ENCODE assay signal across 11 cellular contexts in genomic region chr16:84368327-84368996, GRCh38. TPM values are rescaled to one million over a fixed set of nuclear protein-coding genes. Genes with fewer than 3 reads are reported as not detected.
A peak's percentile ranks its signal among the peaks of the same experiment; 100 is the strongest.
DNase-seq lines count a peak whose midpoint lies in the region; ATAC-seq, FAIRE-seq and TF ChIP-seq lines count a peak whose summit lies in the region.
"Had no signal": no experiment of that assay in that cellular context is flagged by ENCODE, and none has a peak within 500 bp of the region (broad histone marks: within the 10 kb centered on the region; RNA-seq: fewer than 3 reads in every experiment).

Gene ATP2C2, plus strand, starts transcription at chr16:84368538. Its CDS starts 78 bp downstream, at chr16:84368616.

- peaks cover 45% of the 10 kb centered on the region for H3K27me3 Mint-ChIP-seq in activated naive CD4-positive, alpha-beta T cell treated with anti-CD3 and anti-CD28 coated beads for 36 hours (ENCODE audit: low read depth)
- peaks cover 71% of the 10 kb centered on the region for H3K27me3 Mint-ChIP-seq in astrocyte (ENCODE audit: low read depth, unreplicated experiment)

- H3K4me2 ChIP-seq in astrocyte (ENCODE audit: low read length) = no peak within 1 kb of the TSS
- H3K4me2 ChIP-seq: BLaER1 had no signal

- intact Hi-C loops in activated naive CD4-positive, alpha-beta T cell treated with anti-CD3 and anti-CD28 coated beads for 36 hours (cut with micrococcal nuclease) = no loop called here
- intact Hi-C loops in left lung (cut with DNase I) = no loop called here
- intact Hi-C loops in psoas muscle (cut with DNase I) = no loop called here

- H3K9me3 ChIP-seq in astrocyte (ENCODE audit: insufficient read depth, low read depth, low read length) = no peaks in the 10 kb centered on the region
- no peaks in the 10 kb centered on the region for H3K9me3 ChIP-seq in left lung
- H3K9me3 ChIP-seq in upper lobe of left lung = no peaks in the 10 kb centered on the region
- H3K9me3 ChIP-seq in psoas muscle = no peaks in the 10 kb centered on the region
- H3K9me3 ChIP-seq: BLaER1, gastroesophageal sphincter had no signal

- no peaks in the 10 kb centered on the region for H3K36me3 ChIP-seq in astrocyte (ENCODE audit: insufficient read depth, low read length)
- no peaks in the 10 kb centered on the region for H3K36me3 ChIP-seq in left lung
- H3K36me3 ChIP-seq in upper lobe of left lung = no peaks in the 10 kb centered on the region
- H3K36me3 ChIP-seq in psoas muscle (ENCODE audit: insufficient read depth in 1 of 2, low read depth in 1 of 2) = no peaks in the 10 kb centered on the region
- H3K36me3 ChIP-seq: BLaER1, gastroesophageal sphincter had no signal

- ATAC-seq in left lung = peak; percentile 96
- peak; percentile 80 to 91 for ATAC-seq in upper lobe of left lung (ENCODE audit: low FRiP score in 2 of 2)
- ATAC-seq in psoas muscle = no peak
- ATAC-seq: gastroesophageal sphincter had no signal

- H3K36me3 Mint-ChIP-seq in activated naive CD4-positive, alpha-beta T cell treated with anti-CD3 and anti-CD28 coated beads for 36 hours (ENCODE audit: low read depth) = no peaks in the 10 kb centered on the region
- peaks cover 2% of the 10 kb centered on the region for H3K36me3 Mint-ChIP-seq in astrocyte (ENCODE audit: low read depth, unreplicated experiment)

- no peak within 1 kb of the TSS for H2AFZ ChIP-seq in astrocyte (ENCODE audit: low read depth, low read length)

- H4K20me1 ChIP-seq in astrocyte (ENCODE audit: insufficient read depth, low read length) = no peaks in the 10 kb centered on the region
- H4K20me1 ChIP-seq: BLaER1 had no signal

- TF ChIP-seq POLR2A in upper lobe of left lung (IDR thresholded peaks at IDR 0.05) = peak in 3 of 4 donors; percentile 31 to 86 (median 34)

- no peak within 1 kb of the TSS for H3K27ac ChIP-seq in astrocyte (ENCODE audit: low read depth, low read length)
- peak within 1 kb of the TSS; percentile 53 to 64 for H3K27ac ChIP-seq in left lung
- peak within 1 kb of the TSS; percentile 32 to 82 (median 76) for H3K27ac ChIP-seq in upper lobe of left lung
- H3K27ac ChIP-seq in psoas muscle = no peak within 1 kb of the TSS
- H3K27ac ChIP-seq: BLaER1, gastroesophageal sphincter had no signal

- in situ Hi-C loops in GM13976 (cut with MboI; ENCODE audit: low sequenced_read_pairs, unreplicated experiment) = no loop called here

- peaks cover 53% of the 10 kb centered on the region for H3K27me3 ChIP-seq in astrocyte (ENCODE audit: insufficient read depth, low read length)
- H3K27me3 ChIP-seq in left lung = peaks cover 20 to 48% of the 10 kb centered on the region in 2 donors
- peaks cover 0 to 6% (median 0%) of the 10 kb centered on the region in 4 donors for H3K27me3 ChIP-seq in upper lobe of left lung
- H3K27me3 ChIP-seq in psoas muscle (ENCODE audit: insufficient read depth in 3 of 3, low read length in 2 of 3) = peaks cover 0 to 60% (median 17%) of the 10 kb centered on the region in 3 donors

- H3K4me1 ChIP-seq in astrocyte (ENCODE audit: insufficient read depth, low read length) (no peaks in the 10 kb centered on the region), left lung (peaks cover 6 to 26% of the 10 kb centered on the region in 2 donors), upper lobe of left lung (peaks cover 0 to 26% (median 20%) of the 10 kb centered on the region in 4 donors), psoas muscle (no peaks in the 10 kb centered on the region)

- no peaks in the 10 kb centered on the region for H3K9me3 Mint-ChIP-seq in activated naive CD4-positive, alpha-beta T cell treated with anti-CD3 and anti-CD28 coated beads for 36 hours
- H3K9me3 Mint-ChIP-seq in astrocyte (ENCODE audit: unreplicated experiment) = no peaks in the 10 kb centered on the region
- H3K9me3 Mint-ChIP-seq: activated T-helper 2 cell treated with anti-CD3 and anti-CD28 coated beads, Interferon-gamma antibody, Interleukin-2, Interleukin-4, amounts not matched to agents 10 μg/mL and 5 μg/mL and 100 μg/mL, durations not matched to agents 14 hours and 24 hours and 36 hours had no signal

- TF ChIP-seq EP300 in upper lobe of left lung (IDR thresholded peaks at IDR 0.05) = no peak

- 5 to 8% methylated on average over 8 to 31 of the region's 66 CpGs for WGBS in upper lobe of left lung, 2 donors
- WGBS in psoas muscle, 3 donors = 3 to 4% (median 3%) methylated on average over 37 to 66 of the region's 66 CpGs

- CTCF ChIA-PET in activated naive CD4-positive, alpha-beta T cell treated with anti-CD3 and anti-CD28 coated beads for 36 hours (lab: Charles Lee) = interaction anchor here (0.6 kb wide), 2 partner anchors 44 to 78 kb away, joined by 3 to 6 read pairs; no protein-coding TSS in a partner anchor

- no peak within 1 kb of the TSS for H3K27ac Mint-ChIP-seq in activated naive CD4-positive, alpha-beta T cell treated with anti-CD3 and anti-CD28 coated beads for 36 hours
- no peak within 1 kb of the TSS for H3K27ac Mint-ChIP-seq in astrocyte (ENCODE audit: unreplicated experiment)
- H3K27ac Mint-ChIP-seq: activated T-helper 2 cell treated with anti-CD3 and anti-CD28 coated beads, Interferon-gamma antibody, Interleukin-2, Interleukin-4, amounts not matched to agents 10 μg/mL and 5 μg/mL and 100 μg/mL, durations not matched to agents 14 hours and 24 hours and 36 hours had no signal

- no peak for FAIRE-seq in astrocyte (lab: Jason Lieb, UNC)

- DNase-seq in activated naive CD4-positive, alpha-beta T cell treated with anti-CD3 and anti-CD28 coated beads for 36 hours = no peak
- DNase-seq in activated naive CD4-positive, alpha-beta T cell treated with anti-CD3 and anti-CD28 coated beads, Interleukin-2, amount 50 U/mL, for 16 hours = no peak
- DNase-seq in astrocyte (ENCODE audit: low read depth) (no peak), left lung (peak; percentile 72 to 93), upper lobe of left lung (peak; percentile 88 to 94), NCI-H1092 (lab: John Stamatoyannopoulos, UW) (no peak), GM13976 (ENCODE audit: low spot score) (no peak), psoas muscle (no peak)

- H3K79me2 ChIP-seq in astrocyte (ENCODE audit: insufficient read depth, low read length) = no peaks in the 10 kb centered on the region

- H3K4me3 Mint-ChIP-seq in activated naive CD4-positive, alpha-beta T cell treated with anti-CD3 and anti-CD28 coated beads for 36 hours = peak within 1 kb of the TSS; percentile 2
- H3K4me3 Mint-ChIP-seq in astrocyte (ENCODE audit: unreplicated experiment) = peak within 1 kb of the TSS; percentile 68

- H3K4me3 ChIP-seq in astrocyte (ENCODE audit: insufficient read depth, low read depth, low read length) = no peak within 1 kb of the TSS
- H3K4me3 ChIP-seq in left lung = peak within 1 kb of the TSS; percentile 32 to 45
- H3K4me3 ChIP-seq in upper lobe of left lung = peak within 1 kb of the TSS in 3 of 4 donors; percentile 48 to 60 (median 58)
- no peak within 1 kb of the TSS for H3K4me3 ChIP-seq in psoas muscle
- H3K4me3 ChIP-seq: BLaER1 had no signal

- TF ChIP-seq CTCF in astrocyte (IDR thresholded peaks at IDR 0.05; ENCODE audit: insufficient read depth, low read depth, low read length) (no peak), left lung (IDR thresholded peaks at IDR 0.05) (no peak), upper lobe of left lung (IDR thresholded peaks at IDR 0.05) (peak in 1 of 6 experiments; percentile 5), GM13976 (IDR thresholded peaks at IDR 0.05; ENCODE audit: borderline replicate concordance, control extremely low read depth, extremely low read depth, insufficient read depth, missing control alignments) (no peak), psoas muscle (IDR thresholded peaks at IDR 0.05) (no peak)

- peaks cover 16% of the 10 kb centered on the region for H3K4me1 Mint-ChIP-seq in activated naive CD4-positive, alpha-beta T cell treated with anti-CD3 and anti-CD28 coated beads for 36 hours (ENCODE audit: low read depth)
- H3K4me1 Mint-ChIP-seq in astrocyte (ENCODE audit: low read depth, unreplicated experiment) = no peaks in the 10 kb centered on the region

- H3K9ac ChIP-seq in astrocyte (ENCODE audit: low read length) = no peak within 1 kb of the TSS
- H3K9ac ChIP-seq: BLaER1 had no signal

RNA-seq across cellular contexts. Expression of gene ATP2C2, which starts in this region (rescaled TPM):
- not detected for total RNA-seq in activated naive CD4-positive, alpha-beta T cell treated with anti-CD3 and anti-CD28 coated beads for 36 hours
- total RNA-seq in astrocyte (0.29 and 0.41 TPM in 2 replicates), left lung (10 to 100 TPM; 38.1 to 52.8 TPM), upper lobe of left lung (100 to 1,000 TPM in 2 of 6 donors, 10 to 100 TPM in 4; 36.6 to 153 (median 61.5) TPM), psoas muscle (not detected)
- under 1 TPM in 2 of 3 donors, not detected in 1; 0.03 to 0.06 TPM for polyA plus RNA-seq in psoas muscle
- total RNA-seq: activated T-helper 2 cell treated with anti-CD3 and anti-CD28 coated beads, Interferon-gamma antibody, Interleukin-2, Interleukin-4, amounts not matched to agents 10 μg/mL and 5 μg/mL and 100 μg/mL, durations not matched to agents 14 hours and 24 hours and 36 hours had no signal

Comparison
In these comparisons a context has a peak if more than half of its experiments do, and no peak if none do; other contexts are left out.
1. RNA of gene ATP2C2 (total RNA-seq): 36.6 to 153 TPM in upper lobe of left lung and 38.1 to 52.8 TPM in left lung; 0.29 to 0.41 TPM in astrocyte, not detected in activated naive CD4-positive, alpha-beta T cell treated with anti-CD3 and anti-CD28 coated beads for 36 hours and not detected in psoas muscle; every median in the first group is over 10 times any median in the second.
2. DNase-seq: peak in left lung (2 of 2) and upper lobe of left lung (2 of 2); none in activated naive CD4-positive, alpha-beta T cell treated with anti-CD3 and anti-CD28 coated beads for 36 hours (single experiment), activated naive CD4-positive, alpha-beta T cell treated with anti-CD3 and anti-CD28 coated beads, Interleukin-2, amount 50 U/mL, for 16 hours (single experiment), astrocyte (single experiment), NCI-H1092 (single experiment), GM13976 (single experiment) and psoas muscle (0 of 2).
3. H3K27ac ChIP-seq: peak in left lung (2 of 2) and upper lobe of left lung (4 of 4); none in astrocyte (single experiment) and psoas muscle (single experiment).
4. H3K4me3 ChIP-seq: peak in left lung (2 of 2) and upper lobe of left lung (3 of 4); none in astrocyte (single experiment) and psoas muscle (single experiment).
5. ATAC-seq: peak in left lung (single experiment) and upper lobe of left lung (2 of 2); none in psoas muscle (0 of 4).